ENCODE assay signal across 8 cellular contexts in genomic region chr18:48300463-48300961, GRCh38.
A peak's percentile ranks its signal among the peaks of the same experiment; 100 is the strongest.
DNase-seq lines count a peak whose midpoint lies in the region; ATAC-seq and TF ChIP-seq lines count a peak whose summit lies in the region.

No MANE protein-coding gene starts in this region.

- H3K36me3 ChIP-seq in GM23338 (ENCODE audit: insufficient read depth), result no peaks in the 10 kb centered on the region
- no peaks in the 10 kb centered on the region for H3K36me3 ChIP-seq in mucosa of descending colon (ENCODE audit: low read depth)

- no peaks in the 10 kb centered on the region for H3K9me3 Mint-ChIP-seq in GM23338
- no peaks in the 10 kb centered on the region for H3K9me3 Mint-ChIP-seq in activated T-helper 17 cell treated with anti-CD3 and anti-CD28 coated beads, Interleukin-2, amount 50 U/mL, for 72 hours

- no peaks in the 10 kb centered on the region; the same call in 2 of the 3 replicates for H3K36me3 Mint-ChIP-seq in GM23338 (ENCODE audit: low read depth)
- no peaks in the 10 kb centered on the region for H3K36me3 Mint-ChIP-seq in activated T-helper 17 cell treated with anti-CD3 and anti-CD28 coated beads, Interleukin-2, amount 50 U/mL, for 72 hours (ENCODE audit: low read depth)

- H3K4me1 ChIP-seq in GM23338 (ENCODE audit: insufficient read depth) (peaks cover 10% of the 10 kb centered on the region), mucosa of descending colon (ENCODE audit: low read depth) (no peaks in the 10 kb centered on the region)

- TF ChIP-seq CTCF in GM23338 (conservative IDR thresholded peaks at IDR 0.05; ENCODE audit: low read depth in 2 of 2) (no peak), mucosa of descending colon (IDR thresholded peaks at IDR 0.05) (no peak)

- peak; percentile 48 for ATAC-seq in GM23338
- peak; percentile 70 for ATAC-seq in activated T-helper 17 cell treated with anti-CD3 and anti-CD28 coated beads, Interleukin-2, amount 50 U/mL, for 72 hours (replicated peaks)
- peak; percentile 80 for ATAC-seq in mucosa of descending colon
- no peak for ATAC-seq in GM18519 (IDR thresholded peaks at IDR 0.05; ENCODE audit: low FRiP score, unreplicated experiment)

- H3K9me3 ChIP-seq in mucosa of descending colon, result no peaks in the 10 kb centered on the region

- intact Hi-C loops in mucosa of descending colon (cut with DNase I, micrococcal nuclease), result no loop called here

- H3K27ac Mint-ChIP-seq in GM23338, result no peak overlapping the region
- H3K27ac Mint-ChIP-seq in activated T-helper 17 cell treated with anti-CD3 and anti-CD28 coated beads, Interleukin-2, amount 50 U/mL, for 72 hours, result peak overlapping the region; percentile 73

- no peaks in the 10 kb centered on the region for H4K20me1 ChIP-seq in GM23338 (replicated peaks; ENCODE audit: insufficient read depth)

- H3K4me1 Mint-ChIP-seq in GM23338, result peaks cover 18% of the 10 kb centered on the region
- H3K4me1 Mint-ChIP-seq in activated T-helper 17 cell treated with anti-CD3 and anti-CD28 coated beads, Interleukin-2, amount 50 U/mL, for 72 hours, result peaks cover 7% of the 10 kb centered on the region

- no peaks in the 10 kb centered on the region for H3K27me3 ChIP-seq in GM23338 (ENCODE audit: insufficient read depth)

- H3K9me2 ChIP-seq in GM23338 (ENCODE audit: insufficient read depth), result peaks cover 10% of the 10 kb centered on the region; the same call in 1 of the 2 replicates

- H3K4me2 ChIP-seq in GM23338, result peak overlapping the region; percentile 65; the same call in 1 of the 2 replicates

- peaks cover 12% of the 10 kb centered on the region for H3K27me3 Mint-ChIP-seq in GM23338 (ENCODE audit: insufficient read depth, low read depth, poor library complexity)
- no peaks in the 10 kb centered on the region for H3K27me3 Mint-ChIP-seq in activated T-helper 17 cell treated with anti-CD3 and anti-CD28 coated beads, Interleukin-2, amount 50 U/mL, for 72 hours

- no peaks in the 10 kb centered on the region for H3F3A ChIP-seq in GM23338 (replicated peaks; ENCODE audit: low read depth)

- H3K27ac ChIP-seq in GM23338 (ENCODE audit: low read depth), result no peak overlapping the region; the same call in 1 of the 2 replicates

- H3K79me2 ChIP-seq in GM23338 (replicated peaks; ENCODE audit: insufficient read depth), result no peaks in the 10 kb centered on the region

- peak overlapping the region; percentile 99 for H2AFZ ChIP-seq in GM23338

- no peak overlapping the region; the same call in 2 of the 3 replicates for H3K4me3 Mint-ChIP-seq in GM23338
- H3K4me3 Mint-ChIP-seq in activated T-helper 17 cell treated with anti-CD3 and anti-CD28 coated beads, Interleukin-2, amount 50 U/mL, for 72 hours, result peak overlapping the region; percentile 40

- DNase-seq in GM23338 (ENCODE audit: low spot score) (peak; percentile 78), NCI-H1092 treated with DMSO at 0.1 percent for 48 hours (lab: John Stamatoyannopoulos, UW) (peak; percentile 58), mucosa of descending colon (peak; percentile 62 to 72 (median 65)), NCI-H1694 (lab: John Stamatoyannopoulos, UW) (no peak), dedifferentiated amniotic fluid mesenchymal stem cell (ENCODE audit: extremely low spot score) (no peak)
- DNase-seq in activated CD8-positive, alpha-beta memory T cell treated with anti-CD3 and anti-CD28 coated beads, Interleukin-2, amount 50 U/mL, for 48 hours, result no peak

- H3K4me3 ChIP-seq in GM23338 (no peak overlapping the region), mucosa of descending colon (no peak overlapping the region)

TF ChIP-seq in GM23338, 12 proteins besides CTCF, POLR2A, EP300 and RAD21:
- no peak for TF ChIP-seq ZNF114 (CRISPR knock-in tag; IDR thresholded peaks at IDR 0.05)
- TF ChIP-seq EZH2phosphoT487 (IDR thresholded peaks at IDR 0.05; ENCODE audit: unreplicated experiment), result no peak
- TF ChIP-seq STAT1 (IDR thresholded peaks at IDR 0.05; ENCODE audit: unreplicated experiment), result no peak
- TF ChIP-seq REST (IDR thresholded peaks at IDR 0.05; ENCODE audit: unreplicated experiment), result no peak
- TF ChIP-seq EZH2 (IDR thresholded peaks at IDR 0.05; ENCODE audit: low read depth, unreplicated experiment), result no peak
- TF ChIP-seq POLR2AphosphoS5 (IDR thresholded peaks at IDR 0.05; ENCODE audit: low read depth), result no peak
- no peak for TF ChIP-seq JUNB (IDR thresholded peaks at IDR 0.05; ENCODE audit: unreplicated experiment)
- no peak for TF ChIP-seq ZNF462 (CRISPR knock-in tag; IDR thresholded peaks at IDR 0.05)
- TF ChIP-seq ZNF331 (CRISPR knock-in tag; IDR thresholded peaks at IDR 0.05; ENCODE audit: low read depth), result no peak

Comparison
In these comparisons a context has a peak if more than half of its experiments do, and no peak if none do; other contexts are left out.
1. DNase-seq: peak in GM23338 (single experiment), NCI-H1092 treated with DMSO at 0.1 percent for 48 hours (single experiment) and mucosa of descending colon (3 of 3); none in NCI-H1694 (single experiment), dedifferentiated amniotic fluid mesenchymal stem cell (single experiment) and activated CD8-positive, alpha-beta memory T cell treated with anti-CD3 and anti-CD28 coated beads, Interleukin-2, amount 50 U/mL, for 48 hours (single experiment).